14 cellular contexts compared by ENCODE assay signal in the genomic region with DNA sequence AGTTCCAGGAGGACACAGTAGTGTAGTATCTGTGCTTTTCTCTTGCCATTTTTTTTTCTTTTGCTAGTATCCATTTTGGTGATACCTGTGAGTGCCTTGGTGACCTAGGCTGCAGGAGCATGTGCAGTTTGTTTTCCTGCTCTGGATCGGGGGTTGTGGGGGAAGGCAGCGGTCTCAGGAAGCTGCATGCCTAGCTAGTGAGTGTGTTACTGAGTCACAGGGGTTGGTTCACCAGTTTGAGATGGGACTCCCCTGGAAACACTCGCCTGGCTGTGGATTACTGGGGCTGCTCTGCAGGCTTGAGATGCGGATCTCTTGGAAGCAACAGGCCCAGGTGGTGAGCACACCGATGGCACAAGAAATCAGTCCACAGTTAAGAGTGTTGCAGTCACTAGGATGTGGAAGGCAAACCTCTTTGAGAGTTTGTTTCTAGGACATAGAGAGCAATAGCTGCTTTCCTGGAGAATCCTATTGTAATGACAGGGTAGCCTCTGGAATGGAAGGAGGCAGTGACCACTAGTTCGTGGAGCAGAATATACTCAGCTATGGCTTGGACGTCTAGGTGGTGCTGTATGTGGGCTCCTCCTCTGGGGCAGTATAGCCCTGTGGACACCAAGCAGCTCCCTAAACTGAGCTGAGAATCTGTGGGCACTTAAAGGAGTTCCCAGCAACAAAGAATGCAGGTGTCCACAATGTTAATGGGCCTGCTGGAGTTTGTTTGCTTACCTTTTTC. TPM values are rescaled to one million over a fixed set of nuclear protein-coding genes. Genes with fewer than 3 reads are reported as not detected.
DNase-seq lines count a peak whose midpoint lies in the region; ATAC-seq and TF ChIP-seq lines count a peak whose summit lies in the region.
"Had no signal": no experiment of that assay in that cellular context is flagged by ENCODE, and none has a peak within 500 bp of the region (broad histone marks: within the 10 kb centered on the region; RNA-seq: fewer than 3 reads in every experiment).

No MANE protein-coding gene starts in this region.

- H3K18ac ChIP-seq in IMR-90 (ENCODE audit: low read depth, low read length): peak overlapping the region; percentile 6; the same call in 1 of the 2 replicates

- 20% methylated on average over 2 of the region's 7 CpGs; no CpG with 5 or more reads in 1 of the 2 experiments for WGBS in IMR-90 (ENCODE audit: extremely low coverage in 2 of 2, insufficient read length in 1 of 2), 2 experiments
- WGBS in mammary epithelial cell (ENCODE audit: low coverage, missing lambda C conversion rate): 25% methylated on average over 7 of the region's 7 CpGs

- peak overlapping the region; percentile 46; the same call in 2 of the 3 replicates for H2BK15ac ChIP-seq in IMR-90 (ENCODE audit: low read depth, low read length)

- peak overlapping the region; percentile 60 for H3K4me2 ChIP-seq in IMR-90 (ENCODE audit: low read depth, low read length)
- peak overlapping the region; percentile 14 for H3K4me2 ChIP-seq in mammary epithelial cell (ENCODE audit: insufficient read depth, low read depth, low read length)

- no peak overlapping the region for H3K4me3 ChIP-seq in IMR-90 (ENCODE audit: insufficient read depth, low read depth, low read length)
- no peak overlapping the region for H3K4me3 ChIP-seq in mammary epithelial cell (replicated peaks in 1 of 3; ENCODE audit: insufficient read depth in 1 of 3, low read depth in 2 of 3, low read length in 3 of 3)
- H3K4me3 ChIP-seq: adrenal gland, stomach had no signal

- peaks cover 16% of the 10 kb centered on the region for H3K9me1 ChIP-seq in IMR-90 (ENCODE audit: insufficient read depth, low read length)

- peak overlapping the region; percentile 38 for H3K14ac ChIP-seq in IMR-90 (replicated peaks; ENCODE audit: low read depth, low read length)

- H3K27me3 ChIP-seq in IMR-90 (ENCODE audit: control insufficient read depth, insufficient read depth, low read length) (no peaks in the 10 kb centered on the region), mammary epithelial cell (ENCODE audit: insufficient read depth, low read length) (no peaks in the 10 kb centered on the region)
- H3K27me3 ChIP-seq: adrenal gland, stomach had no signal

- CTCF ChIA-PET in IMR-90 (lab: Yijun Ruan, JAX) (interaction anchor here (0.7 kb wide), 1 partner anchor 1402 kb away, joined by 3 read pairs; no protein-coding TSS in a partner anchor), mammary epithelial cell (lab: Charles Lee; ENCODE audit: low non-redundant PET) (no interaction called here)

- TF ChIP-seq POLR2A in IMR-90 (IDR thresholded peaks at IDR 0.05; ENCODE audit: low read depth, low read length): no peak

- intact Hi-C loops in IMR-90 (cut with micrococcal nuclease): no loop called here
- intact Hi-C loops in mammary epithelial cell (cut with micrococcal nuclease): no loop called here

- 0 out of 2 replicates have a peak overlapping the region, but pooled peaks have one; percentile 1 for H2AK5ac ChIP-seq in IMR-90 (ENCODE audit: low read depth, low read length)

- TF ChIP-seq CTCF in AG09319 (IDR thresholded peaks at IDR 0.05; ENCODE audit: low read depth, low read length) (no peak), IMR-90 (conservative IDR thresholded peaks at IDR 0.05; ENCODE audit: low read depth, low read length) (no peak), mammary epithelial cell (conservative IDR thresholded peaks at IDR 0.05 in 1 of 2, IDR thresholded peaks at IDR 0.05 in 1 of 2; ENCODE audit: extremely low read depth in 1 of 2, insufficient read depth in 1 of 2, low read depth in 1 of 2, low read length in 2 of 2) (no peak)

- peaks cover 2% of the 10 kb centered on the region; the same call in 1 of the 2 replicates for H3K9me3 ChIP-seq in IMR-90 (ENCODE audit: control insufficient read depth, insufficient read depth, low read length)
- H3K9me3 ChIP-seq in mammary epithelial cell (replicated peaks; ENCODE audit: insufficient read depth, low read length): peaks cover 3% of the 10 kb centered on the region
- H3K9me3 ChIP-seq: adrenal gland had no signal

- dilution Hi-C loops in IMR-90 (cut with HindIII; ENCODE audit: low sequenced_read_pairs, unreplicated experiment): no loop called here
- dilution Hi-C loops in mammary epithelial cell (cut with HindIII; ENCODE audit: low sequenced_read_pairs): no loop called here

- peak overlapping the region; percentile 12; the same call in 1 of the 2 replicates for H4K5ac ChIP-seq in IMR-90 (ENCODE audit: low read depth, low read length)

- peak overlapping the region; percentile 18; the same call in 1 of the 2 replicates for H3K23ac ChIP-seq in IMR-90 (ENCODE audit: low read depth, low read length)

- H2AFZ ChIP-seq in IMR-90 (replicated peaks; ENCODE audit: low read length, poor library complexity): peak overlapping the region; percentile 78
- peak overlapping the region; percentile 56 for H2AFZ ChIP-seq in mammary epithelial cell (ENCODE audit: low read depth, low read length)

- H3K9ac ChIP-seq in IMR-90 (ENCODE audit: low read depth, low read length) (no peak overlapping the region), mammary epithelial cell (ENCODE audit: insufficient read depth, low read length) (peak overlapping the region; percentile 54)

- H3K79me1 ChIP-seq in IMR-90 (ENCODE audit: low read depth in 1 of 2, low read length in 2 of 2): no peaks in the 10 kb centered on the region

- peak overlapping the region; percentile 2 to 79; a peak in 2 of 4 replicates for H4K8ac ChIP-seq in IMR-90 (ENCODE audit: low read depth in 2 of 2, low read length in 2 of 2)

- POLR2A ChIA-PET in IMR-90 (lab: Charles Lee; ENCODE audit: unreplicated experiment): no interaction called here

- H3K4ac ChIP-seq in IMR-90 (ENCODE audit: low read depth, low read length): peak overlapping the region; percentile 85

- H2BK5ac ChIP-seq in IMR-90 (ENCODE audit: low read depth, low read length, poor library complexity, severe bottlenecking): peak overlapping the region; percentile 71

- H4K91ac ChIP-seq in IMR-90 (ENCODE audit: insufficient read depth, low read depth, low read length): peak overlapping the region; percentile 60

- H3K79me2 ChIP-seq in mammary epithelial cell (ENCODE audit: insufficient read depth, low read length): no peaks in the 10 kb centered on the region

- peaks cover 19% of the 10 kb centered on the region for H3K4me1 ChIP-seq in IMR-90 (ENCODE audit: control insufficient read depth, insufficient read depth, low read length)
- peaks cover 13% of the 10 kb centered on the region for H3K4me1 ChIP-seq in mammary epithelial cell (ENCODE audit: insufficient read depth, low read length)
- H3K4me1 ChIP-seq: adrenal gland, stomach had no signal

- TF ChIP-seq RAD21 in IMR-90 (IDR thresholded peaks at IDR 0.05; ENCODE audit: low read length): no peak

- in situ Hi-C loops in IMR-90 (cut with MboI; ENCODE audit: low sequenced_read_pairs) (no loop called here), mammary epithelial cell (cut with MboI; ENCODE audit: low sequenced_read_pairs in 2 of 2) (no loop called here)

- H2AK9ac ChIP-seq in IMR-90 (replicated peaks; ENCODE audit: low read depth, low read length, poor library complexity): peak overlapping the region; percentile 77

- H3K27ac ChIP-seq in IMR-90 (ENCODE audit: insufficient read depth, low read length): peak overlapping the region; percentile 1; the same call in 1 of the 2 replicates
- peak overlapping the region; percentile 87 for H3K27ac ChIP-seq in mammary epithelial cell (ENCODE audit: insufficient read depth, low read depth, low read length)
- H3K27ac ChIP-seq: adrenal gland, stomach had no signal

- ATAC-seq in IMR-90 (ENCODE audit: low read depth): peak; percentile 95
- ATAC-seq in HG03460 (IDR thresholded peaks at IDR 0.05; ENCODE audit: unreplicated experiment): no peak

- BruUV-seq in IMR-90 (replicated peaks; lab: Mats Ljungman, UMichigan) (no TSS peak), mammary epithelial cell (replicated peaks; lab: Mats Ljungman, UMichigan) (no TSS peak)

- H4K20me1 ChIP-seq in IMR-90 (ENCODE audit: insufficient read depth, low read length) (no peaks in the 10 kb centered on the region), mammary epithelial cell (ENCODE audit: insufficient read depth, low read length) (no peaks in the 10 kb centered on the region)

- DNase-seq in AG09319 (ENCODE audit: extremely low read depth, low read depth): peak; percentile 15
- DNase-seq in IMR-90: peak; percentile 88
- peak; percentile 90 for DNase-seq in mammary epithelial cell
- peak; percentile 95 for DNase-seq in kidney tubule cell (ENCODE audit: low spot score)
- DNase-seq in activated CD8-positive, alpha-beta memory T cell treated with anti-CD3 and anti-CD28 coated beads, Interleukin-2, amount 50 U/mL, for 48 hours: no peak
- no peak for DNase-seq in activated CD4-positive, alpha-beta T cell treated with anti-CD3 and anti-CD28 coated beads for 48 hours
- no peak for DNase-seq in activated CD4-positive, alpha-beta T cell treated with anti-CD3 and anti-CD28 coated beads, Interleukin-2, amount 50 U/mL, for 48 hours
- DNase-seq: CD4-positive, alpha-beta memory T cell; kidney; NCI-H1417; stimulated activated CD4-positive, alpha-beta T cell treated with anti-CD3 and anti-CD28 coated beads, Interleukin-2, amount 100 ng/mL, for 48 hours; stomach had no signal

- H3K56ac ChIP-seq in IMR-90 (ENCODE audit: extremely low read depth, insufficient read depth, low read length): peak overlapping the region; percentile 59; the same call in 1 of the 2 replicates

- H2BK20ac ChIP-seq in IMR-90 (ENCODE audit: low read depth, low read length): peak overlapping the region; percentile 16

- no peaks in the 10 kb centered on the region for H3K36me3 ChIP-seq in IMR-90 (ENCODE audit: control insufficient read depth, insufficient read depth, low read length)
- H3K36me3 ChIP-seq in mammary epithelial cell (ENCODE audit: insufficient read depth, low read length): no peaks in the 10 kb centered on the region
- H3K36me3 ChIP-seq: adrenal gland, stomach had no signal

- H2BK120ac ChIP-seq in IMR-90 (ENCODE audit: low read depth, low read length): peak overlapping the region; percentile 83

TF ChIP-seq in IMR-90, 13 proteins besides CTCF, POLR2A, EP300 and RAD21 (continues in another document):
- TF ChIP-seq MAZ (IDR thresholded peaks at IDR 0.05; ENCODE audit: borderline replicate concordance, low read depth, low read length) (0 out of 2 replicates have a peak, but pooled peaks have one; percentile 35), CEBPB (IDR thresholded peaks at IDR 0.05; ENCODE audit: low read depth, low read length) (peak; percentile 29; the same call in 1 of the 2 replicates)

RNA-seq across cellular contexts. Expression of gene SPATA31E1, which starts 20.0 kb away (rescaled TPM):
- total RNA-seq in IMR-90 (2012; rRNA removed) (not detected in 2 replicates), mammary epithelial cell (not detected)
- polyA plus RNA-seq in IMR-90 (2012; rRNA removed) (0.03 and 0.04 TPM in 2 replicates), mammary epithelial cell (not detected)
- polyA plus RNA-seq in IMR-90 (2012; cell fraction: cytosol; rRNA removed): 0.02 TPM in 1 of 2 replicates, not detected in the other
- 0.19 and 0.20 TPM in 2 replicates for polyA plus RNA-seq in IMR-90 (2012; cell fraction: nucleus; rRNA removed; ENCODE audit: low replicate concordance)
- polyA minus RNA-seq in mammary epithelial cell: not detected
- total RNA-seq: adrenal gland; CD4-positive, alpha-beta memory T cell; kidney; stomach had no signal
- polyA plus RNA-seq: adrenal gland; CD4-positive, alpha-beta memory T cell; stomach had no signal

RNA-seq across cellular contexts. Expression of gene SPATA31C1, which starts 55.1 kb away (rescaled TPM):
- total RNA-seq in IMR-90 (2012; rRNA removed): not detected in 2 replicates
- polyA plus RNA-seq in IMR-90 (2012; rRNA removed): not detected in 2 replicates
- not detected in 2 replicates for polyA plus RNA-seq in IMR-90 (2012; cell fraction: cytosol; rRNA removed)
- not detected in 2 replicates for polyA plus RNA-seq in IMR-90 (2012; cell fraction: nucleus; rRNA removed; ENCODE audit: low replicate concordance)
- total RNA-seq in mammary epithelial cell: not detected
- polyA plus RNA-seq in mammary epithelial cell: not detected
- not detected for polyA minus RNA-seq in mammary epithelial cell
- total RNA-seq: adrenal gland; CD4-positive, alpha-beta memory T cell; kidney; stomach had no signal
- polyA plus RNA-seq: adrenal gland; CD4-positive, alpha-beta memory T cell; stomach had no signal

Comparison
In these comparisons a context has a peak if more than half of its experiments do, and no peak if none do; other contexts are left out.
1. DNase-seq: peak in AG09319 (single experiment), IMR-90 (single experiment), mammary epithelial cell (single experiment) and kidney tubule cell (single experiment); none in activated CD8-positive, alpha-beta memory T cell treated with anti-CD3 and anti-CD28 coated beads, Interleukin-2, amount 50 U/mL, for 48 hours (single experiment), activated CD4-positive, alpha-beta T cell treated with anti-CD3 and anti-CD28 coated beads for 48 hours (single experiment) and activated CD4-positive, alpha-beta T cell treated with anti-CD3 and anti-CD28 coated beads, Interleukin-2, amount 50 U/mL, for 48 hours (0 of 2).